16 cellular contexts compared by ENCODE assay signal in genomic region chr1:207186503-207186902, GRCh38.
DNase-seq lines count a peak whose midpoint lies in the region; ATAC-seq and TF ChIP-seq lines count a peak whose summit lies in the region.
"Had no signal": no experiment of that assay in that cellular context is flagged by ENCODE, and none has a peak within 500 bp of the region (broad histone marks: within the 10 kb centered on the region; RNA-seq: fewer than 3 reads in every experiment).

No MANE protein-coding gene starts in this region.

- ATAC-seq in GM19467 (IDR thresholded peaks at IDR 0.05; ENCODE audit: unreplicated experiment) = no peak
- ATAC-seq: GM12878, HCT116 had no signal

- in situ Hi-C loops in ACHN (cut with HindIII; ENCODE audit: low pct_ligation_motif_present, low pct_unique_long_range_greater_than_20kb, low sequenced_read_pairs) = no loop called here

- TF ChIP-seq POLR2A in erythroblast (IDR thresholded peaks at IDR 0.05; ENCODE audit: low read length) = no peak

- no peak overlapping the region for H3K4me3 ChIP-seq in fibroblast of mammary gland (ENCODE audit: control insufficient read depth, low read depth, low read length)
- H3K4me3 ChIP-seq: BLaER1, GM12878 had no signal

- peak; percentile 30 for DNase-seq in EL
- peak; percentile 72 for DNase-seq in NCI-H226
- peak; percentile 4 for DNase-seq in fibroblast of mammary gland (ENCODE audit: low read depth)
- peak; percentile 41 for DNase-seq in non-pigmented ciliary epithelial cell (ENCODE audit: low read depth)
- no peak for DNase-seq in erythroblast (lab: John Stamatoyannopoulos, UW)
- DNase-seq in stimulated activated CD4-positive, alpha-beta T cell treated with anti-CD3 and anti-CD28 coated beads, Interleukin-1b, Interleukin-23, amount 100 ng/mL, for 48 hours = no peak
- no peak for DNase-seq in ACHN
- DNase-seq: DMS 273 treated with DMSO at 0.1 percent for 48 hours, NCI-H1930, NCI-H2171 treated with DMSO at 0.1 percent for 48 hours, NCI-H510A, SHP77 had no signal

- no peak for TF ChIP-seq CTCF in fibroblast of mammary gland (conservative IDR thresholded peaks at IDR 0.05; ENCODE audit: control insufficient read depth, insufficient read depth, low read depth, low read length)

Comparison
In these comparisons a context has a peak if more than half of its experiments do, and no peak if none do; other contexts are left out.
1. DNase-seq: peak in EL (single experiment), NCI-H226 (single experiment), fibroblast of mammary gland (single experiment) and non-pigmented ciliary epithelial cell (single experiment); none in erythroblast (0 of 2), stimulated activated CD4-positive, alpha-beta T cell treated with anti-CD3 and anti-CD28 coated beads, Interleukin-1b, Interleukin-23, amount 100 ng/mL, for 48 hours (single experiment) and ACHN (single experiment).